Comparison of ENCODE assay signal across 25 cellular contexts in the genomic region with DNA sequence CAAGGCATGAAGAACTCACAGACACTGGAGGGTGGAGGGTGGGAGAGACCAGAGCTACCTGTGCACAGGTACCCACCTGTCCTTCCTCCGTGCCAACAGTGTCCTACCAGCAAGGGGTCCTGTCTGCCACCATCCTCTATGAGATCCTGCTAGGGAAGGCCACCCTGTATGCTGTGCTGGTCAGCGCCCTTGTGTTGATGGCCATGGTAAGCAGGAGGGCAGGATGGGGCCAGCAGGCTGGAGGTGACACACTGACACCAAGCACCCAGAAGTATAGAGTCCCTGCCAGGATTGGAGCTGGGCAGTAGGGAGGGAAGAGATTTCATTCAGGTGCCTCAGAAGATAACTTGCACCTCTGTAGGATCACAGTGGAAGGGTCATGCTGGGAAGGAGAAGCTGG. TPM values are rescaled to one million over a fixed set of nuclear protein-coding genes. Genes with fewer than 3 reads are reported as not detected.
DNase-seq lines count a peak whose midpoint lies in the region; ATAC-seq and TF ChIP-seq lines count a peak whose summit lies in the region.
"Had no signal": no experiment of that assay in that cellular context is flagged by ENCODE, and none has a peak within 500 bp of the region (broad histone marks: within the 10 kb centered on the region; RNA-seq: fewer than 3 reads in every experiment).

No MANE protein-coding gene starts in this region.

- H3K9me3 Mint-ChIP-seq in activated CD8-positive, alpha-beta memory T cell treated with anti-CD3 and anti-CD28 coated beads, Interleukin-2, amount 10 ng/mL, durations not matched to agents 7 days and 5 days (ENCODE audit: low read depth) = no peaks in the 10 kb centered on the region
- H3K9me3 Mint-ChIP-seq in activated naive CD8-positive, alpha-beta T cell treated with anti-CD3 and anti-CD28 coated beads for 36 hours = no peaks in the 10 kb centered on the region

- 0 out of 2 replicates have a peak overlapping the region, but pooled peaks have one; percentile 11 for H3K4me2 ChIP-seq in PC-9

- H4K20me1 ChIP-seq in PC-9 (ENCODE audit: insufficient read depth) = no peaks in the 10 kb centered on the region

- H3K27me3 Mint-ChIP-seq in activated CD8-positive, alpha-beta memory T cell treated with anti-CD3 and anti-CD28 coated beads, Interleukin-2, amount 10 ng/mL, durations not matched to agents 7 days and 5 days = no peaks in the 10 kb centered on the region
- H3K27me3 Mint-ChIP-seq in activated naive CD8-positive, alpha-beta T cell treated with anti-CD3 and anti-CD28 coated beads for 36 hours = peaks cover 2% of the 10 kb centered on the region

- H3K4me3 Mint-ChIP-seq in activated CD8-positive, alpha-beta memory T cell treated with anti-CD3 and anti-CD28 coated beads, Interleukin-2, amount 10 ng/mL, durations not matched to agents 7 days and 5 days = peak overlapping the region; percentile 99
- peak overlapping the region; percentile 90 for H3K4me3 Mint-ChIP-seq in activated naive CD8-positive, alpha-beta T cell treated with anti-CD3 and anti-CD28 coated beads for 36 hours

- H3K36me3 Mint-ChIP-seq in activated CD8-positive, alpha-beta memory T cell treated with anti-CD3 and anti-CD28 coated beads, Interleukin-2, amount 10 ng/mL, durations not matched to agents 7 days and 5 days = peaks cover 73% of the 10 kb centered on the region
- peaks cover 80% of the 10 kb centered on the region for H3K36me3 Mint-ChIP-seq in activated naive CD8-positive, alpha-beta T cell treated with anti-CD3 and anti-CD28 coated beads for 36 hours

- H3K36me3 ChIP-seq in PC-9 (ENCODE audit: low read depth) (no peaks in the 10 kb centered on the region), spleen (no peaks in the 10 kb centered on the region), prostate gland (no peaks in the 10 kb centered on the region), mucosa of descending colon (ENCODE audit: low read depth) (no peaks in the 10 kb centered on the region)
- H3K36me3 ChIP-seq: esophagus muscularis mucosa, HAP-1, SJSA1, uterus had no signal

- no peaks in the 10 kb centered on the region for H3K9me2 ChIP-seq in PC-9 (ENCODE audit: insufficient read depth)

- CTCF ChIA-PET in activated CD8-positive, alpha-beta memory T cell treated with anti-CD3 and anti-CD28 coated beads, Interleukin-2, amount 10 ng/mL, durations not matched to agents 7 days and 5 days (lab: Charles Lee) = interaction anchor here (0.8 kb wide), 1 partner anchor 19 kb away, joined by 3 read pairs; no protein-coding TSS in a partner anchor
- CTCF ChIA-PET in PC-9 (lab: Charles Lee) = interaction anchor here (0.6 to 1.2 kb wide), 4 partner anchors 9 to 432 kb away, joined by 3 read pairs; no protein-coding TSS in a partner anchor
- CTCF ChIA-PET in RWPE1 (lab: Yijun Ruan, JAX) = no interaction called here

- H3K4me3 ChIP-seq in PC-9 (no peak overlapping the region), spleen (peak overlapping the region in 1 of 8 donors; percentile 2), prostate gland (no peak overlapping the region), mucosa of descending colon (no peak overlapping the region)
- H3K4me3 ChIP-seq: esophagus muscularis mucosa, HAP-1, SJSA1, uterus had no signal

- POLR2A ChIA-PET in PC-9 (lab: Charles Lee; ENCODE audit: unreplicated experiment) (interaction anchor here (0.6 to 1.0 kb wide), 2 partner anchors 17 to 463 kb away, joined by 3 read pairs; no protein-coding TSS in a partner anchor), RWPE1 (lab: Yijun Ruan, JAX; ENCODE audit: low non-redundant PET) (no interaction called here)

- H3K27me3 ChIP-seq in PC-9 (ENCODE audit: insufficient read depth, low read depth) (no peaks in the 10 kb centered on the region), spleen (replicated peaks in 1 of 7) (peaks cover 0 to 25% (median 16%) of the 10 kb centered on the region in 7 donors), prostate gland (replicated peaks; ENCODE audit: insufficient read depth) (no peaks in the 10 kb centered on the region)

- peak overlapping the region; percentile 92 for H3K27ac Mint-ChIP-seq in activated CD8-positive, alpha-beta memory T cell treated with anti-CD3 and anti-CD28 coated beads, Interleukin-2, amount 10 ng/mL, durations not matched to agents 7 days and 5 days
- peak overlapping the region; percentile 99 for H3K27ac Mint-ChIP-seq in activated naive CD8-positive, alpha-beta T cell treated with anti-CD3 and anti-CD28 coated beads for 36 hours
- H3K27ac Mint-ChIP-seq: progenitor cell of endocrine pancreas had no signal

- H3K9me3 ChIP-seq in PC-9 (ENCODE audit: insufficient read depth, low read depth) (no peaks in the 10 kb centered on the region; the same call in 1 of the 2 replicates), spleen (no peaks in the 10 kb centered on the region), prostate gland (no peaks in the 10 kb centered on the region), mucosa of descending colon (no peaks in the 10 kb centered on the region)
- H3K9me3 ChIP-seq: esophagus muscularis mucosa, HAP-1, SJSA1, uterus had no signal

- no peak for TF ChIP-seq CTCF in PC-9 (conservative IDR thresholded peaks at IDR 0.05)
- TF ChIP-seq CTCF in spleen (IDR thresholded peaks at IDR 0.05 in 8 of 11, conservative IDR thresholded peaks at IDR 0.05 in 3 of 11) = no peak
- no peak for TF ChIP-seq CTCF in prostate gland (IDR thresholded peaks at IDR 0.05)
- TF ChIP-seq CTCF in RWPE1 (conservative IDR thresholded peaks at IDR 0.05; ENCODE audit: low read depth) = no peak
- TF ChIP-seq CTCF in mucosa of descending colon (IDR thresholded peaks at IDR 0.05) = no peak

- no TSS peak for BruUV-seq in PC-9 (replicated peaks; lab: Mats Ljungman, UMichigan)

- TF ChIP-seq POLR2A in spleen (IDR thresholded peaks at IDR 0.05) (no peak), prostate gland (IDR thresholded peaks at IDR 0.05) (no peak)

- H3K79me2 ChIP-seq in PC-9 (ENCODE audit: low read depth) = peaks cover 19% of the 10 kb centered on the region

- H3K4me1 Mint-ChIP-seq in activated CD8-positive, alpha-beta memory T cell treated with anti-CD3 and anti-CD28 coated beads, Interleukin-2, amount 10 ng/mL, durations not matched to agents 7 days and 5 days = peaks cover 48% of the 10 kb centered on the region
- peaks cover 43% of the 10 kb centered on the region for H3K4me1 Mint-ChIP-seq in activated naive CD8-positive, alpha-beta T cell treated with anti-CD3 and anti-CD28 coated beads for 36 hours

- H3F3A ChIP-seq in PC-9 (ENCODE audit: insufficient read depth, low read depth) = peaks cover 18% of the 10 kb centered on the region; the same call in 1 of the 2 replicates

- intact Hi-C loops in PC-9 (cut with micrococcal nuclease; ENCODE audit: unreplicated experiment) = no loop called here
- intact Hi-C loops in spleen (cut with DNase I; ENCODE audit: low total_unique reads) = no loop called here
- intact Hi-C loops in prostate gland (cut with DNase I) = no loop called here
- intact Hi-C loops in mucosa of descending colon (cut with DNase I, micrococcal nuclease) = no loop called here

- H3K4me1 ChIP-seq in PC-9 (replicated peaks; ENCODE audit: insufficient read depth) (peaks cover 41% of the 10 kb centered on the region), spleen (peaks cover 0 to 67% (median 28%) of the 10 kb centered on the region in 6 donors), prostate gland (replicated peaks) (no peaks in the 10 kb centered on the region), mucosa of descending colon (ENCODE audit: low read depth) (no peaks in the 10 kb centered on the region)
- H3K4me1 ChIP-seq: HAP-1, SJSA1 had no signal

- DNase-seq in activated CD8-positive, alpha-beta memory T cell treated with anti-CD3 and anti-CD28 coated beads, Interleukin-2, amount 10 ng/mL, durations not matched to agents 7 days and 5 days = no peak
- no peak for DNase-seq in activated CD8-positive, alpha-beta memory T cell treated with anti-CD3 and anti-CD28 coated beads, Interleukin-2, amount 50 U/mL, for 48 hours
- peak in 1 of 2 experiments; percentile 32 for DNase-seq in PC-9
- no peak for DNase-seq in activated naive CD8-positive, alpha-beta T cell treated with anti-CD3 and anti-CD28 coated beads for 36 hours
- no peak for DNase-seq in spleen
- no peak for DNase-seq in prostate gland (ENCODE audit: low spot score)
- DNase-seq in RWPE1 (ENCODE audit: low spot score) = no peak
- no peak for DNase-seq in mucosa of descending colon
- DNase-seq: aorta; C1 segment of cervical spinal cord; effector CD4-positive, alpha-beta T cell; mesendoderm; MM.1S; NCI-H146; OCI-M1; stimulated activated CD4-positive, alpha-beta T cell treated with anti-CD3 and anti-CD28 coated beads, Interleukin-2, amount 100 ng/mL, for 48 hours; T1000; uterus had no signal

- no peak for ATAC-seq in activated CD8-positive, alpha-beta memory T cell treated with anti-CD3 and anti-CD28 coated beads, Interleukin-2, amount 10 ng/mL, durations not matched to agents 7 days and 5 days
- no peak for ATAC-seq in mucosa of descending colon

- H3K27ac ChIP-seq in PC-9 = no peak overlapping the region
- peak overlapping the region in 6 of 8 donors; percentile 26 to 97 (median 62) for H3K27ac ChIP-seq in spleen
- H3K27ac ChIP-seq in prostate gland = no peak overlapping the region
- no peak overlapping the region for H3K27ac ChIP-seq in RWPE1
- H3K27ac ChIP-seq: esophagus muscularis mucosa, SJSA1, uterus had no signal

- H2AFZ ChIP-seq in PC-9 = no peak overlapping the region

- 76 to 97% (median 91%) methylated on average over 1 to 2 of the region's 2 CpGs for WGBS in spleen, 5 donors
- WGBS in prostate gland = 90% methylated on average over 2 of the region's 2 CpGs

RNA-seq across cellular contexts. Expression of gene PRSS2, which starts 21.8 kb away (rescaled TPM):
- not detected for total RNA-seq in activated CD8-positive, alpha-beta memory T cell treated with anti-CD3 and anti-CD28 coated beads, Interleukin-2, amount 10 ng/mL, durations not matched to agents 7 days and 5 days
- total RNA-seq in PC-9 (2021) = not detected in 2 replicates
- total RNA-seq in activated naive CD8-positive, alpha-beta T cell treated with anti-CD3 and anti-CD28 coated beads for 36 hours = not detected
- 10 to 100 TPM in 2 of 7 donors, 1 to 10 TPM in 1, not detected in 4; 3.8 to 14.5 (median 11.1) TPM for total RNA-seq in spleen
- polyA plus RNA-seq in spleen = 1 to 10 TPM; 1.1 to 1.3 (median 1.2) TPM
- not detected for total RNA-seq in prostate gland
- not detected for total RNA-seq in mucosa of descending colon
- total RNA-seq: SJSA1, skeletal muscle tissue, subcutaneous adipose tissue, uterus had no signal
- polyA plus RNA-seq: neural cell had no signal

RNA-seq across cellular contexts. Expression of gene PRSS1, which starts 43.3 kb away (rescaled TPM):
- not detected for total RNA-seq in activated CD8-positive, alpha-beta memory T cell treated with anti-CD3 and anti-CD28 coated beads, Interleukin-2, amount 10 ng/mL, durations not matched to agents 7 days and 5 days
- total RNA-seq in PC-9 (2021) (0.94 TPM in 1 of 2 replicates, not detected in the other), spleen (1 to 10 TPM in 3 of 7 donors, not detected in 4; 2.9 to 6.3 (median 3.0) TPM), prostate gland (not detected), mucosa of descending colon (not detected)
- not detected for total RNA-seq in activated naive CD8-positive, alpha-beta T cell treated with anti-CD3 and anti-CD28 coated beads for 36 hours
- 1 to 10 TPM in 2 of 3 donors, under 1 TPM in 1; 0.88 to 1.4 (median 1.2) TPM for polyA plus RNA-seq in spleen
- total RNA-seq: esophagus muscularis mucosa, SJSA1, skeletal muscle tissue, subcutaneous adipose tissue had no signal
- polyA plus RNA-seq: neural cell had no signal

Comparison
In these comparisons a context has a peak if more than half of its experiments do, and no peak if none do; other contexts are left out.
1. H3K27ac ChIP-seq: peak in spleen (6 of 8); none in PC-9 (single experiment), prostate gland (0 of 2) and RWPE1 (single experiment).